8 cellular contexts compared by ENCODE assay signal in genomic region chr21:39388811-39389155, GRCh38. TPM values are rescaled to one million over a fixed set of nuclear protein-coding genes. Genes with fewer than 3 reads are reported as not detected.
A peak's percentile ranks its signal among the peaks of the same experiment; 100 is the strongest.
DNase-seq lines count a peak whose midpoint lies in the region; ATAC-seq and TF ChIP-seq lines count a peak whose summit lies in the region.

No MANE protein-coding gene starts in this region.

- H3K4me1 Mint-ChIP-seq in Calu3 (ENCODE audit: low read depth, unreplicated experiment) (peaks cover 8% of the 10 kb centered on the region), nephron progenitor cell (peaks cover 49% of the 10 kb centered on the region)
- peaks cover 39% of the 10 kb centered on the region for H3K4me1 Mint-ChIP-seq in activated naive CD8-positive, alpha-beta T cell treated with anti-CD3 and anti-CD28 coated beads, Interleukin-2, amount 50 U/mL, for 24 hours

- H3K27me3 Mint-ChIP-seq in Calu3 (ENCODE audit: unreplicated experiment) (no peaks in the 10 kb centered on the region), nephron progenitor cell (ENCODE audit: low read depth, poor library complexity) (peaks cover 3% of the 10 kb centered on the region)
- no peaks in the 10 kb centered on the region for H3K27me3 Mint-ChIP-seq in activated naive CD8-positive, alpha-beta T cell treated with anti-CD3 and anti-CD28 coated beads, Interleukin-2, amount 50 U/mL, for 24 hours

- no peaks in the 10 kb centered on the region for H3K9me3 Mint-ChIP-seq in Calu3 (ENCODE audit: low read depth, unreplicated experiment)
- no peaks in the 10 kb centered on the region for H3K9me3 Mint-ChIP-seq in activated naive CD8-positive, alpha-beta T cell treated with anti-CD3 and anti-CD28 coated beads, Interleukin-2, amount 50 U/mL, for 24 hours
- H3K9me3 Mint-ChIP-seq in nephron progenitor cell = no peaks in the 10 kb centered on the region

- intact Hi-C loops in Calu3 (cut with micrococcal nuclease; ENCODE audit: unreplicated experiment) = loop anchor here (10.0 kb wide), 1 partner anchor 74 kb away; the partner anchor contains the start of gene BRWD1

- CTCF ChIA-PET in Calu3 (lab: Charles Lee) = no interaction called here

- no peak for TF ChIP-seq CTCF in Calu3 (IDR thresholded peaks at IDR 0.05; ENCODE audit: unreplicated experiment)
- peak; percentile 27 for TF ChIP-seq CTCF in nephron progenitor cell (IDR thresholded peaks at IDR 0.05)

- ATAC-seq in HG02623 (IDR thresholded peaks at IDR 0.05; ENCODE audit: unreplicated experiment) = peak; percentile 11
- ATAC-seq in activated naive CD8-positive, alpha-beta T cell treated with anti-CD3 and anti-CD28 coated beads, Interleukin-2, amount 50 U/mL, for 24 hours = no peak
- no peak for ATAC-seq in HG02885 (IDR thresholded peaks at IDR 0.05; ENCODE audit: poor library complexity, unreplicated experiment)

- H3K27ac Mint-ChIP-seq in Calu3 (ENCODE audit: unreplicated experiment) = peak overlapping the region; percentile 47
- H3K27ac Mint-ChIP-seq in activated naive CD8-positive, alpha-beta T cell treated with anti-CD3 and anti-CD28 coated beads, Interleukin-2, amount 50 U/mL, for 24 hours = no peak overlapping the region
- peak overlapping the region; percentile 81 for H3K27ac Mint-ChIP-seq in nephron progenitor cell

- peak overlapping the region; percentile 74 for H3K4me3 Mint-ChIP-seq in Calu3 (ENCODE audit: low read depth, unreplicated experiment)
- peak overlapping the region; percentile 88 for H3K4me3 Mint-ChIP-seq in activated naive CD8-positive, alpha-beta T cell treated with anti-CD3 and anti-CD28 coated beads, Interleukin-2, amount 50 U/mL, for 24 hours
- H3K4me3 Mint-ChIP-seq in nephron progenitor cell = peak overlapping the region; percentile 66

- DNase-seq in Calu3 = no peak
- no peak for DNase-seq in activated naive CD8-positive, alpha-beta T cell treated with anti-CD3 and anti-CD28 coated beads, Interleukin-2, amount 50 U/mL, for 24 hours
- DNase-seq in nephron progenitor cell = no peak
- DNase-seq in SHP77 treated with DMSO at 0.1 percent for 48 hours (lab: John Stamatoyannopoulos, UW) = no peak
- DNase-seq in mucosa of gallbladder (ENCODE audit: low spot score) = no peak
- no peak for DNase-seq in cerebellar nuclear complex (lab: John Stamatoyannopoulos, UW)

- no TSS peak for BruUV-seq in Calu3 (replicated peaks; lab: Mats Ljungman, UMichigan)

- H3K36me3 Mint-ChIP-seq in Calu3 (ENCODE audit: insufficient read depth, unreplicated experiment) (peaks cover 26% of the 10 kb centered on the region), nephron progenitor cell (ENCODE audit: low read depth) (peaks cover 30% of the 10 kb centered on the region)
- H3K36me3 Mint-ChIP-seq in activated naive CD8-positive, alpha-beta T cell treated with anti-CD3 and anti-CD28 coated beads, Interleukin-2, amount 50 U/mL, for 24 hours (ENCODE audit: low read depth) = peaks cover 19% of the 10 kb centered on the region

RNA-seq across cellular contexts. Expression of gene HMGN1, which starts 39.9 kb away (rescaled TPM):
- total RNA-seq in Calu3 (2022) (244 and 262 TPM in 2 replicates), mucosa of gallbladder (191 TPM)

RNA-seq across cellular contexts. Expression of gene LCA5L, which starts 56.8 kb away (rescaled TPM):
- 1.7 and 2.0 TPM in 2 replicates for total RNA-seq in Calu3 (2022)
- 2.7 TPM for total RNA-seq in mucosa of gallbladder
